Comparison of ENCODE assay signal across 9 cellular contexts in genomic region chr5:145937432-145938250, GRCh38. TPM values are rescaled to one million over a fixed set of nuclear protein-coding genes. Genes with fewer than 3 reads are reported as not detected.
A peak's percentile ranks its signal among the peaks of the same experiment; 100 is the strongest.
DNase-seq lines count a peak whose midpoint lies in the region; ATAC-seq and TF ChIP-seq lines count a peak whose summit lies in the region.
"Had no signal": no experiment of that assay in that cellular context is flagged by ENCODE, and none has a peak within 500 bp of the region (broad histone marks: within the 10 kb centered on the region; RNA-seq: fewer than 3 reads in every experiment).

No MANE protein-coding gene starts in this region.

- no peaks in the 10 kb centered on the region for H4K20me1 ChIP-seq in PC-3 (ENCODE audit: low read length)

- H3F3A ChIP-seq in PC-3 (ENCODE audit: low read length, unreplicated experiment): no peaks in the 10 kb centered on the region

- H3K4me1 Mint-ChIP-seq in activated CD4-positive, alpha-beta T cell treated with anti-CD3 and anti-CD28 coated beads, Interleukin-2, amount 10 ng/mL, durations not matched to agents 24 days and 14 days: peaks cover 28% of the 10 kb centered on the region

- WGBS in heart right ventricle, 2 donors: 46 to 61% methylated on average over 23 of the region's 23 CpGs

- H3K27ac ChIP-seq in PC-3 (ENCODE audit: low read length) (peak overlapping the region; percentile 70), heart right ventricle (peak overlapping the region in 3 of 10 donors; percentile 12 to 60 (median 12))

- CTCF ChIA-PET in PC-3 (lab: Charles Lee): interaction anchor here (0.7 kb wide), 1 partner anchor 240 kb away, joined by 8 read pairs; no protein-coding TSS in a partner anchor

- no peaks in the 10 kb centered on the region for H3K27me3 ChIP-seq in PC-3 (ENCODE audit: low read length)
- peaks cover 0 to 44% (median 0%) of the 10 kb centered on the region in 7 donors for H3K27me3 ChIP-seq in heart right ventricle

- H3K4me3 Mint-ChIP-seq in activated CD4-positive, alpha-beta T cell treated with anti-CD3 and anti-CD28 coated beads, Interleukin-2, amount 10 ng/mL, durations not matched to agents 24 days and 14 days: peak overlapping the region; percentile 73

- H3K27me3 Mint-ChIP-seq in activated CD4-positive, alpha-beta T cell treated with anti-CD3 and anti-CD28 coated beads, Interleukin-2, amount 10 ng/mL, durations not matched to agents 24 days and 14 days: peaks cover 65% of the 10 kb centered on the region

- H3K36me3 ChIP-seq in PC-3 (ENCODE audit: low read depth, low read length) (no peaks in the 10 kb centered on the region), heart right ventricle (no peaks in the 10 kb centered on the region)

- no peaks in the 10 kb centered on the region for H3K9me2 ChIP-seq in PC-3 (replicated peaks; ENCODE audit: low read length)

- POLR2A ChIA-PET in PC-3 (lab: Charles Lee; ENCODE audit: unreplicated experiment): no interaction called here

- no TSS peak for BruUV-seq in PC-3 (replicated peaks; lab: Mats Ljungman, UMichigan)

- peak overlapping the region; percentile 53 for H3K9ac ChIP-seq in PC-3 (ENCODE audit: low read length)

- H3K79me2 ChIP-seq in PC-3 (ENCODE audit: low read length): peaks cover 20% of the 10 kb centered on the region

- peak overlapping the region; percentile 92 for H2AFZ ChIP-seq in PC-3 (ENCODE audit: low read length)

- ATAC-seq in PC-3: peak; percentile 70
- peak in 6 of 8 donors; percentile 34 to 52 (median 45) for ATAC-seq in heart right ventricle
- peak; percentile 55 for ATAC-seq in stimulated activated naive CD8-positive, alpha-beta T cell treated with anti-CD3 and anti-CD28 coated beads, Interleukin-15, Interleukin-2, amounts not matched to agents 100 U/mL and 50 U/mL, for 24 hours
- ATAC-seq in HG02642 (IDR thresholded peaks at IDR 0.05; ENCODE audit: poor library complexity, unreplicated experiment): no peak
- ATAC-seq in GM18858 (IDR thresholded peaks at IDR 0.05; ENCODE audit: unreplicated experiment): no peak

- DNase-seq in activated CD4-positive, alpha-beta T cell treated with anti-CD3 and anti-CD28 coated beads, Interleukin-2, amount 10 ng/mL, durations not matched to agents 24 days and 14 days: peak; percentile 58
- no peak for DNase-seq in activated CD4-positive, alpha-beta T cell treated with anti-CD3 and anti-CD28 coated beads, Interleukin-2, amount 50 U/mL, for 1 hour
- DNase-seq in PC-3 (peak; percentile 82), heart right ventricle (no peak), NCI-H1436 treated with DMSO at 0.1 percent for 48 hours (lab: John Stamatoyannopoulos, UW) (no peak)
- DNase-seq in stimulated activated naive CD8-positive, alpha-beta T cell treated with anti-CD3 and anti-CD28 coated beads, Interleukin-15, Interleukin-2, amounts not matched to agents 100 U/mL and 50 U/mL, for 24 hours: no peak
- DNase-seq: central memory CD4-positive, alpha-beta T cell had no signal

- H3K36me3 Mint-ChIP-seq in activated CD4-positive, alpha-beta T cell treated with anti-CD3 and anti-CD28 coated beads, Interleukin-2, amount 10 ng/mL, durations not matched to agents 24 days and 14 days (ENCODE audit: low read depth): no peaks in the 10 kb centered on the region

- peak overlapping the region; percentile 84 for H3K4me2 ChIP-seq in PC-3 (ENCODE audit: low read length)

- H3K4me3 ChIP-seq in PC-3 (ENCODE audit: low read length) (peak overlapping the region; percentile 86), heart right ventricle (peak overlapping the region in 7 of 10 donors; percentile 10 to 61 (median 53))

- intact Hi-C loops in activated CD4-positive, alpha-beta T cell treated with anti-CD3 and anti-CD28 coated beads, Interleukin-2, amount 10 ng/mL, durations not matched to agents 24 days and 14 days (cut with micrococcal nuclease): loop anchor here (1.0 to 5.0 kb wide), 2 partner anchors 9 to 40 kb away; no protein-coding TSS in a partner anchor
- intact Hi-C loops in PC-3 (cut with micrococcal nuclease): loop anchor here (1.0 to 5.0 kb wide), 3 partner anchors 45 to 112 kb away; no protein-coding TSS in a partner anchor
- intact Hi-C loops in heart right ventricle (cut with DNase I): loop anchor here in 2 of 10 donors (5.0 to 10.0 kb wide), 2 partner anchors 40 to 107 kb away; no protein-coding TSS in a partner anchor

- H3K9me3 Mint-ChIP-seq in activated CD4-positive, alpha-beta T cell treated with anti-CD3 and anti-CD28 coated beads, Interleukin-2, amount 10 ng/mL, durations not matched to agents 24 days and 14 days: no peaks in the 10 kb centered on the region

- H3K9me3 ChIP-seq in PC-3 (ENCODE audit: low read length) (no peaks in the 10 kb centered on the region), heart right ventricle (no peaks in the 10 kb centered on the region)

- TF ChIP-seq CTCF in PC-3 (conservative IDR thresholded peaks at IDR 0.05; ENCODE audit: low read depth, low read length) (no peak), heart right ventricle (IDR thresholded peaks at IDR 0.05) (no peak)

- H3K4me1 ChIP-seq in PC-3 (ENCODE audit: insufficient read depth, low read length) (peaks cover 40% of the 10 kb centered on the region), heart right ventricle (peaks cover 0 to 41% (median 25%) of the 10 kb centered on the region in 9 donors)

- H3K27ac Mint-ChIP-seq in activated CD4-positive, alpha-beta T cell treated with anti-CD3 and anti-CD28 coated beads, Interleukin-2, amount 10 ng/mL, durations not matched to agents 24 days and 14 days: no peak overlapping the region

RNA-seq across cellular contexts. Expression of gene SH3RF2, which starts 1.3 kb away (rescaled TPM):
- 0.02 and 0.05 TPM in 2 replicates for total RNA-seq in activated CD4-positive, alpha-beta T cell treated with anti-CD3 and anti-CD28 coated beads, Interleukin-2, amount 10 ng/mL, durations not matched to agents 24 days and 14 days
- total RNA-seq in PC-3 (2014; rRNA removed): 5.9 and 6.2 TPM in 2 replicates
- total RNA-seq in heart right ventricle: 100 to 1,000 TPM; 163 to 456 (median 219) TPM
- 100 to 1,000 TPM in 1 of 2 donors, 10 to 100 TPM in 1; 32.9 to 887 TPM for polyA plus RNA-seq in heart right ventricle

Comparison
In these comparisons a context has a peak if more than half of its experiments do, and no peak if none do; other contexts are left out.
1. DNase-seq: peak in activated CD4-positive, alpha-beta T cell treated with anti-CD3 and anti-CD28 coated beads, Interleukin-2, amount 10 ng/mL, durations not matched to agents 24 days and 14 days (single experiment) and PC-3 (single experiment); none in activated CD4-positive, alpha-beta T cell treated with anti-CD3 and anti-CD28 coated beads, Interleukin-2, amount 50 U/mL, for 1 hour (single experiment), heart right ventricle (0 of 2), stimulated activated naive CD8-positive, alpha-beta T cell treated with anti-CD3 and anti-CD28 coated beads, Interleukin-15, Interleukin-2, amounts not matched to agents 100 U/mL and 50 U/mL, for 24 hours (single experiment) and NCI-H1436 treated with DMSO at 0.1 percent for 48 hours (single experiment).
2. ATAC-seq: peak in PC-3 (single experiment), heart right ventricle (6 of 8) and stimulated activated naive CD8-positive, alpha-beta T cell treated with anti-CD3 and anti-CD28 coated beads, Interleukin-15, Interleukin-2, amounts not matched to agents 100 U/mL and 50 U/mL, for 24 hours (single experiment); none in HG02642 (single experiment) and GM18858 (single experiment).
3. RNA of gene SH3RF2, which starts 1.3 kb away (total RNA-seq): 163 to 456 TPM in heart right ventricle; 5.9 to 6.2 TPM in PC-3 and 0.02 to 0.05 TPM in activated CD4-positive, alpha-beta T cell treated with anti-CD3 and anti-CD28 coated beads, Interleukin-2, amount 10 ng/mL, durations not matched to agents 24 days and 14 days; every median in the first group is over 10 times any median in the second.